ENCODE assay signal across 11 cellular contexts in genomic region chr2:226790006-226790405, GRCh38. TPM values are rescaled to one million over a fixed set of nuclear protein-coding genes. Genes with fewer than 3 reads are reported as not detected.
DNase-seq lines count a peak whose midpoint lies in the region; ATAC-seq and TF ChIP-seq lines count a peak whose summit lies in the region.
"Had no signal": no experiment of that assay in that cellular context is flagged by ENCODE, and none has a peak within 500 bp of the region (broad histone marks: within the 10 kb centered on the region; RNA-seq: fewer than 3 reads in every experiment).

No MANE protein-coding gene starts in this region.

- no peak overlapping the region for H3K27ac Mint-ChIP-seq in stimulated activated naive CD8-positive, alpha-beta T cell treated with anti-CD3 and anti-CD28 coated beads, Interleukin-15, Interleukin-2, amounts not matched to agents 100 ng/mL and 50 ng/mL, for 24 hours
- peak overlapping the region in 2 of 5 experiments; percentile 68 to 98 for H3K27ac Mint-ChIP-seq in brain

- H3K79me1 ChIP-seq in mesenchymal stem cell (replicated peaks; ENCODE audit: low read length, poor library complexity, severe bottlenecking): peaks cover 5% of the 10 kb centered on the region

- H3K4me3 Mint-ChIP-seq in stimulated activated naive CD8-positive, alpha-beta T cell treated with anti-CD3 and anti-CD28 coated beads, Interleukin-15, Interleukin-2, amounts not matched to agents 100 ng/mL and 50 ng/mL, for 24 hours: peak overlapping the region; percentile 47
- peak overlapping the region; percentile 10 to 91 (median 87) for H3K4me3 Mint-ChIP-seq in brain

- H3K9ac ChIP-seq in mesenchymal stem cell (ENCODE audit: low read length): peak overlapping the region; percentile 95

- 43% methylated on average over 1 of the region's 1 CpG for WGBS in mesenchymal stem cell
- WGBS in aorta, 2 donors: 85 to 91% methylated on average over 1 of the region's 1 CpG

- H3K27me3 Mint-ChIP-seq in stimulated activated naive CD8-positive, alpha-beta T cell treated with anti-CD3 and anti-CD28 coated beads, Interleukin-15, Interleukin-2, amounts not matched to agents 100 ng/mL and 50 ng/mL, for 24 hours: no peaks in the 10 kb centered on the region
- peaks cover 4% of the 10 kb centered on the region for H3K27me3 Mint-ChIP-seq in brain

- peak overlapping the region; percentile 69 for H2AK5ac ChIP-seq in mesenchymal stem cell (ENCODE audit: low read length, severe bottlenecking)

- H3K4me1 ChIP-seq in mesenchymal stem cell (ENCODE audit: control insufficient read depth, insufficient read depth, low read depth, low read length) (peaks cover 4% of the 10 kb centered on the region), aorta (ENCODE audit: control insufficient read depth in 1 of 2, insufficient read depth in 2 of 2, low read length in 2 of 2) (peaks cover 2 to 5% of the 10 kb centered on the region in 2 donors)

- H2BK5ac ChIP-seq in mesenchymal stem cell (ENCODE audit: low read depth, low read length, poor library complexity, severe bottlenecking): no peak overlapping the region

- H4K91ac ChIP-seq in mesenchymal stem cell (ENCODE audit: low read length): no peak overlapping the region

- ATAC-seq in stimulated activated naive CD8-positive, alpha-beta T cell treated with anti-CD3 and anti-CD28 coated beads, Interleukin-15, Interleukin-2, amounts not matched to agents 100 U/mL and 50 U/mL, for 24 hours: no peak
- ATAC-seq in aorta (ENCODE audit: low FRiP score) (no peak), HG03565 (IDR thresholded peaks at IDR 0.05; ENCODE audit: unreplicated experiment) (no peak)
- ATAC-seq: SK-N-SH treated with all-trans-retinoic acid at 6 μM for 48 hours had no signal

- no peak overlapping the region for H3K27ac ChIP-seq in mesenchymal stem cell (ENCODE audit: low read length, poor library complexity, severe bottlenecking)
- H3K27ac ChIP-seq in aorta (ENCODE audit: low read depth in 1 of 2, low read length in 2 of 2): peak overlapping the region; percentile 5 to 36

- no peak overlapping the region for H3K4me3 ChIP-seq in mesenchymal stem cell (ENCODE audit: insufficient read depth in 1 of 2, low read depth in 1 of 2, low read length in 2 of 2)
- no peak overlapping the region for H3K4me3 ChIP-seq in aorta (ENCODE audit: low read length in 2 of 2)

- H3K4me1 Mint-ChIP-seq in stimulated activated naive CD8-positive, alpha-beta T cell treated with anti-CD3 and anti-CD28 coated beads, Interleukin-15, Interleukin-2, amounts not matched to agents 100 ng/mL and 50 ng/mL, for 24 hours (ENCODE audit: low read depth): peaks cover 76% of the 10 kb centered on the region
- H3K4me1 Mint-ChIP-seq in brain: peaks cover 68% of the 10 kb centered on the region

- no peak for DNase-seq in stimulated activated naive CD8-positive, alpha-beta T cell treated with anti-CD3 and anti-CD28 coated beads, Interleukin-15, Interleukin-2, amounts not matched to agents 100 U/mL and 50 U/mL, for 24 hours
- DNase-seq in mesenchymal stem cell (peak; percentile 53), aorta (no peak), GM19240 (ENCODE audit: insufficient read length, low spot score) (no peak), DMS 273 treated with DMSO at 0.1 percent for 48 hours (lab: John Stamatoyannopoulos, UW) (no peak)
- DNase-seq: NCI-H510A; stimulated activated CD4-positive, alpha-beta T cell treated with anti-CD3 and anti-CD28 coated beads, Interleukin-12 subunit alpha, Interleukin-12 subunit beta, amount 100 ng/mL, for 4 hours had no signal

- no peak overlapping the region for H4K8ac ChIP-seq in mesenchymal stem cell (ENCODE audit: low read length)

- no peaks in the 10 kb centered on the region for H3K9me3 Mint-ChIP-seq in stimulated activated naive CD8-positive, alpha-beta T cell treated with anti-CD3 and anti-CD28 coated beads, Interleukin-15, Interleukin-2, amounts not matched to agents 100 ng/mL and 50 ng/mL, for 24 hours
- H3K9me3 Mint-ChIP-seq in brain: peaks cover 0 to 14% (median 8%) of the 10 kb centered on the region in 5 experiments

- peaks cover 9% of the 10 kb centered on the region for H3K36me3 Mint-ChIP-seq in stimulated activated naive CD8-positive, alpha-beta T cell treated with anti-CD3 and anti-CD28 coated beads, Interleukin-15, Interleukin-2, amounts not matched to agents 100 ng/mL and 50 ng/mL, for 24 hours (ENCODE audit: low read depth)
- peaks cover 23% of the 10 kb centered on the region for H3K36me3 Mint-ChIP-seq in brain

- H2BK15ac ChIP-seq in mesenchymal stem cell (ENCODE audit: low read depth, poor library complexity, severe bottlenecking): no peak overlapping the region

- H3K4me2 ChIP-seq in mesenchymal stem cell (ENCODE audit: low read length, poor library complexity, severe bottlenecking): no peak overlapping the region

- H3K36me3 ChIP-seq in mesenchymal stem cell (ENCODE audit: control insufficient read depth in 1 of 2, insufficient read depth in 2 of 2, low read depth in 1 of 2, low read length in 2 of 2) (peaks cover 0 to 16% of the 10 kb centered on the region in 2 experiments), aorta (ENCODE audit: control insufficient read depth in 1 of 2, insufficient read depth in 2 of 2, low read length in 1 of 2) (no peaks in the 10 kb centered on the region)

- no peak overlapping the region for H2BK12ac ChIP-seq in mesenchymal stem cell (ENCODE audit: low read length in 2 of 2)

- no peaks in the 10 kb centered on the region for H3K27me3 ChIP-seq in mesenchymal stem cell (ENCODE audit: control insufficient read depth in 1 of 2, insufficient read depth in 1 of 2, low read length in 2 of 2)
- H3K27me3 ChIP-seq in aorta (ENCODE audit: control insufficient read depth in 1 of 2, insufficient read depth in 2 of 2, low read length in 1 of 2): no peaks in the 10 kb centered on the region

- no peaks in the 10 kb centered on the region for H3K9me3 ChIP-seq in mesenchymal stem cell (ENCODE audit: control insufficient read depth, low read length)
- no peaks in the 10 kb centered on the region for H3K9me3 ChIP-seq in aorta (ENCODE audit: control insufficient read depth, low read length)

- no peak overlapping the region for H3K14ac ChIP-seq in mesenchymal stem cell (ENCODE audit: low read length in 2 of 2)

- no peak overlapping the region for H2BK120ac ChIP-seq in mesenchymal stem cell (ENCODE audit: low read depth, low read length)

- intact Hi-C loops in aorta (cut with DNase I): loop anchor here (2.0 to 10.0 kb wide), 4 partner anchors 33 to 285 kb away; no protein-coding TSS in a partner anchor

- no peak overlapping the region for H3K18ac ChIP-seq in mesenchymal stem cell (ENCODE audit: low read depth in 1 of 2, low read length in 2 of 2)

- no peak overlapping the region for H2AFZ ChIP-seq in mesenchymal stem cell (ENCODE audit: low read depth, low read length)

- no peak overlapping the region for H3K4ac ChIP-seq in mesenchymal stem cell (ENCODE audit: low read depth in 1 of 2, low read length in 2 of 2)

- TF ChIP-seq CTCF in brain (conservative IDR thresholded peaks at IDR 0.05): no peak

- no peak overlapping the region for H3K23ac ChIP-seq in mesenchymal stem cell (ENCODE audit: low read length in 2 of 2)

RNA-seq across cellular contexts. Expression of gene IRS1, which starts 9.6 kb away (rescaled TPM):
- polyA plus RNA-seq in brain (ENCODE audit: insufficient read depth, low read depth, low replicate concordance) (2.0 TPM), aorta (1 to 10 TPM; 2.1 to 2.5 TPM)
- polyA plus RNA-seq in mesenchymal stem cell (2013, experiment 1 of 2): 30.0 TPM
- 28.7 TPM for polyA plus RNA-seq in mesenchymal stem cell (2013, experiment 2 of 2)
- total RNA-seq in aorta: 10 to 100 TPM; 13.8 to 16.6 TPM

RNA-seq across cellular contexts. Expression of gene RHBDD1, which starts 45.8 kb away (rescaled TPM):
- polyA plus RNA-seq in brain (ENCODE audit: insufficient read depth, low read depth, low replicate concordance) (18.1 TPM), aorta (1 to 10 TPM; 6.0 to 8.4 TPM)
- polyA plus RNA-seq in mesenchymal stem cell (2013, experiment 1 of 2): 20.6 TPM
- 20.9 TPM for polyA plus RNA-seq in mesenchymal stem cell (2013, experiment 2 of 2)
- 10 to 100 TPM; 35.6 to 39.2 TPM for total RNA-seq in aorta
